11 cellular contexts compared by ENCODE assay signal in the genomic region with DNA sequence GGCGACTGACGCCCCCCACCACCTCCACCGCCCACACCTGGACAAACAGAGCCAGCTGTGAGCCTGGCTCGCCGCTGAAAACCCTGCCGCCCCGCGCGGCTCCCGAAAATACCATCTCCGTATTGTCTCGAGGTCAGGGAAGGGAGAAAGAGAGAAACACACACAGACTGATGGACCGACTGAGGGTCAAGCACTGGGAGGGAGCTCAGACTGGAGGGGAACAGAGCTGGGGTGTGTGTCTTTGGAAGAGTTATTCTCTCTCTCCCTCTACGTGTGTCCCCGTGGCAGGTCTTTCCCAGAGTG. TPM values are rescaled to one million over a fixed set of nuclear protein-coding genes. Genes with fewer than 3 reads are reported as not detected.
A peak's percentile ranks its signal among the peaks of the same experiment; 100 is the strongest.
DNase-seq lines count a peak whose midpoint lies in the region; ATAC-seq and TF ChIP-seq lines count a peak whose summit lies in the region.
"Had no signal": no experiment of that assay in that cellular context is flagged by ENCODE, and none has a peak within 500 bp of the region (broad histone marks: within the 10 kb centered on the region; RNA-seq: fewer than 3 reads in every experiment).

No MANE protein-coding gene starts in this region.

- CTCF ChIA-PET in AG04450 (lab: Charles Lee): interaction anchor here (0.6 to 0.9 kb wide), 2 partner anchors 28 to 630 kb away, joined by 3 to 4 read pairs; no protein-coding TSS in a partner anchor

- H3K4me1 ChIP-seq in upper lobe of left lung: peaks cover 41 to 72% (median 47%) of the 10 kb centered on the region in 4 donors

- peak overlapping the region; percentile 42 for H3K4me3 Mint-ChIP-seq in activated T-helper 17 cell treated with anti-CD3 and anti-CD28 coated beads, Interleukin-2, amount 50 U/mL, for 72 hours
- no peak overlapping the region for H3K4me3 Mint-ChIP-seq in memory B cell
- H3K4me3 Mint-ChIP-seq: stimulated activated memory B cell treated with anti-CD40 and anti-IgM and Interleukin-4, amounts not matched to agents 10 μg/mL and 1 μg/mL and 100 μg/mL, for 72 hours had no signal

- H3K9me3 ChIP-seq in AG04450 (ENCODE audit: control insufficient read depth, insufficient read depth, low read length) (peaks cover 14% of the 10 kb centered on the region), upper lobe of left lung (no peaks in the 10 kb centered on the region)
- H3K9me3 ChIP-seq: MG63 had no signal

- POLR2A ChIA-PET in AG04450 (lab: Yijun Ruan, JAX): interaction anchor here (0.6 kb wide), 1 partner anchor 336 kb away, joined by 3 read pairs; no protein-coding TSS in a partner anchor

- WGBS in upper lobe of left lung, 2 donors: 13 to 15% methylated on average over 13 to 15 of the region's 15 CpGs

- DNase-seq in AG04450 (ENCODE audit: low read depth, low spot score) (no peak), GM13977 (ENCODE audit: low spot score) (peak; percentile 32), memory B cell (ENCODE audit: low spot score in 2 of 2) (no peak), HT-29 (ENCODE audit: low spot score) (no peak), upper lobe of left lung (no peak), glomerular visceral epithelial cell (ENCODE audit: extremely low spot score) (no peak), AG08396 (ENCODE audit: low spot score) (no peak)
- DNase-seq: MG63, spleen had no signal

- H3K9me3 Mint-ChIP-seq in activated T-helper 17 cell treated with anti-CD3 and anti-CD28 coated beads, Interleukin-2, amount 50 U/mL, for 72 hours: no peaks in the 10 kb centered on the region
- peaks cover 6% of the 10 kb centered on the region for H3K9me3 Mint-ChIP-seq in memory B cell

- TF ChIP-seq EP300 in upper lobe of left lung (IDR thresholded peaks at IDR 0.05): no peak

- H3K4me1 Mint-ChIP-seq in activated T-helper 17 cell treated with anti-CD3 and anti-CD28 coated beads, Interleukin-2, amount 50 U/mL, for 72 hours: peaks cover 22% of the 10 kb centered on the region
- H3K4me1 Mint-ChIP-seq in memory B cell: peaks cover 22% of the 10 kb centered on the region

- in situ Hi-C loops in GM13977 (cut with MboI; ENCODE audit: low pct_unique_long_range_greater_than_20kb, low sequenced_read_pairs, unreplicated experiment): no loop called here

- peak overlapping the region; percentile 11 for H3K27ac ChIP-seq in AG04450 (ENCODE audit: low read depth, low read length)
- no peak overlapping the region for H3K27ac ChIP-seq in upper lobe of left lung
- H3K27ac ChIP-seq: spleen had no signal

- no peak for TF ChIP-seq CTCF in AG04450 (IDR thresholded peaks at IDR 0.05; ENCODE audit: low read depth, low read length)
- TF ChIP-seq CTCF in GM13977 (IDR thresholded peaks at IDR 0.05; ENCODE audit: extremely low read depth, insufficient read depth, missing control alignments): no peak
- TF ChIP-seq CTCF in upper lobe of left lung (IDR thresholded peaks at IDR 0.05): no peak

- no peak overlapping the region for H3K27ac Mint-ChIP-seq in activated T-helper 17 cell treated with anti-CD3 and anti-CD28 coated beads, Interleukin-2, amount 50 U/mL, for 72 hours
- H3K27ac Mint-ChIP-seq in memory B cell: peak overlapping the region; percentile 64
- H3K27ac Mint-ChIP-seq: stimulated activated memory B cell treated with anti-CD40 and anti-IgM and Interleukin-4, amounts not matched to agents 10 μg/mL and 1 μg/mL and 100 μg/mL, for 72 hours had no signal

- no peaks in the 10 kb centered on the region for H3K36me3 ChIP-seq in upper lobe of left lung
- H3K36me3 ChIP-seq: MG63, spleen had no signal

- ATAC-seq in activated T-helper 17 cell treated with anti-CD3 and anti-CD28 coated beads, Interleukin-2, amount 50 U/mL, for 72 hours (replicated peaks): no peak
- ATAC-seq in memory B cell (ENCODE audit: low read depth) (no peak), upper lobe of left lung (ENCODE audit: low FRiP score in 2 of 2) (no peak)
- ATAC-seq: stimulated activated memory B cell treated with anti-CD40 and anti-IgM and Interleukin-4, amounts not matched to agents 10 μg/mL and 1 μg/mL and 100 μg/mL, for 72 hours had no signal

- peaks cover 11% of the 10 kb centered on the region for H3K36me3 Mint-ChIP-seq in activated T-helper 17 cell treated with anti-CD3 and anti-CD28 coated beads, Interleukin-2, amount 50 U/mL, for 72 hours (ENCODE audit: low read depth)
- H3K36me3 Mint-ChIP-seq in memory B cell: peaks cover 7% of the 10 kb centered on the region

- H3K4me3 ChIP-seq in AG04450 (ENCODE audit: low read depth, low read length) (peak overlapping the region; percentile 41), upper lobe of left lung (no peak overlapping the region)
- H3K4me3 ChIP-seq: MG63 had no signal

- peaks cover 63% of the 10 kb centered on the region for H3K27me3 Mint-ChIP-seq in activated T-helper 17 cell treated with anti-CD3 and anti-CD28 coated beads, Interleukin-2, amount 50 U/mL, for 72 hours
- peaks cover 41% of the 10 kb centered on the region for H3K27me3 Mint-ChIP-seq in memory B cell

- no peak for TF ChIP-seq POLR2A in upper lobe of left lung (IDR thresholded peaks at IDR 0.05)

- H3K27me3 ChIP-seq in AG04450 (ENCODE audit: control insufficient read depth, insufficient read depth, low read length) (peaks cover 15% of the 10 kb centered on the region), upper lobe of left lung (peaks cover 0 to 83% (median 56%) of the 10 kb centered on the region in 4 donors)
- H3K27me3 ChIP-seq: MG63 had no signal

RNA-seq across cellular contexts. Expression of a gene that starts 4.1 kb away (rescaled TPM):
- 25.6 and 26.9 TPM in 2 replicates for polyA plus RNA-seq in AG04450 (2011; rRNA removed)
- 19.9 and 23.8 TPM in 2 replicates for polyA minus RNA-seq in AG04450 (2011; rRNA and poly(A)+ RNA removed)
- total RNA-seq in activated T-helper 17 cell treated with anti-CD3 and anti-CD28 coated beads, Interleukin-2, amount 50 U/mL, for 72 hours: not detected
- 0.05 TPM in 1 of 2 replicates, not detected in the other for total RNA-seq in HT-29 (2014; rRNA removed; shearing (Covaris generic))
- 1 to 10 TPM in 5 of 6 donors, under 1 TPM in 1; 0.17 to 8.9 (median 1.8) TPM for total RNA-seq in upper lobe of left lung
- total RNA-seq: spleen had no signal
